Comparison of ENCODE assay signal across 1 cellular context in genomic region chr17:78127240-78127887, GRCh38.
TF ChIP-seq lines count a peak whose summit lies in the region.

No MANE protein-coding gene starts in this region.

TF ChIP-seq in HepG2, 621 proteins besides CTCF, POLR2A, EP300 and RAD21 (continued from another document and continues in another):
- TF ChIP-seq THAP8 (CRISPR knock-in tag; IDR thresholded peaks at IDR 0.05; ENCODE audit: borderline replicate concordance), result no peak
- TF ChIP-seq ZNF446 (CRISPR knock-in tag; IDR thresholded peaks at IDR 0.05), result no peak
- no peak for TF ChIP-seq ZNF224 (CRISPR knock-in tag; IDR thresholded peaks at IDR 0.05)
- no peak for TF ChIP-seq HBP1 (CRISPR knock-in tag; IDR thresholded peaks at IDR 0.05; ENCODE audit: low read depth)
- TF ChIP-seq MIER3 (CRISPR knock-in tag; IDR thresholded peaks at IDR 0.05; ENCODE audit: borderline replicate concordance), result peak; percentile 43; the same call in 1 of the 2 replicates
- TF ChIP-seq HMGXB4 (CRISPR knock-in tag; IDR thresholded peaks at IDR 0.05; ENCODE audit: borderline replicate concordance in 1 of 2, low read depth in 1 of 2), result peak in 1 of 2 experiments; percentile 72; a peak in 3 of 4 replicates
- no peak for TF ChIP-seq ZNF598 (CRISPR knock-in tag; IDR thresholded peaks at IDR 0.05; ENCODE audit: borderline replicate concordance)
- TF ChIP-seq ZNF747 (CRISPR knock-in tag; IDR thresholded peaks at IDR 0.05; ENCODE audit: borderline replicate concordance), result no peak; the same call in 1 of the 2 replicates
- TF ChIP-seq TOE1 (CRISPR knock-in tag; IDR thresholded peaks at IDR 0.05), result no peak
- no peak for TF ChIP-seq ZNF142 (CRISPR knock-in tag; IDR thresholded peaks at IDR 0.05)
- no peak for TF ChIP-seq TERF1 (CRISPR knock-in tag; IDR thresholded peaks at IDR 0.05)
- TF ChIP-seq BORCS8-MEF2B (CRISPR knock-in tag; IDR thresholded peaks at IDR 0.05), result 0 out of 2 replicates have a peak, but pooled peaks have one; percentile 58
- TF ChIP-seq ZNF362 (CRISPR knock-in tag; IDR thresholded peaks at IDR 0.05; ENCODE audit: borderline replicate concordance), result no peak; the same call in 1 of the 2 replicates
- TF ChIP-seq ZNF20 (CRISPR knock-in tag; IDR thresholded peaks at IDR 0.05), result no peak
- TF ChIP-seq HDAC2 (CRISPR knock-in tag; IDR thresholded peaks at IDR 0.05), result peak; percentile 86
- no peak for TF ChIP-seq ZNF18 (CRISPR knock-in tag; IDR thresholded peaks at IDR 0.05; ENCODE audit: insufficient replicate concordance)
- TF ChIP-seq NFRKB (IDR thresholded peaks at IDR 0.05), result no peak
- peak; percentile 76; the same call in 1 of the 2 replicates for TF ChIP-seq HMGXB3 (CRISPR knock-in tag; IDR thresholded peaks at IDR 0.05; ENCODE audit: borderline replicate concordance)
- no peak for TF ChIP-seq ZNF597 (CRISPR knock-in tag; IDR thresholded peaks at IDR 0.05)
- peak; percentile 89; the same call in 1 of the 2 replicates for TF ChIP-seq ZNF784 (CRISPR knock-in tag; IDR thresholded peaks at IDR 0.05; ENCODE audit: borderline replicate concordance)
- TF ChIP-seq ZNF367 (CRISPR knock-in tag; IDR thresholded peaks at IDR 0.05; ENCODE audit: borderline replicate concordance), result no peak
- no peak for TF ChIP-seq ZKSCAN8 (CRISPR knock-in tag; IDR thresholded peaks at IDR 0.05; ENCODE audit: borderline replicate concordance)
- no peak for TF ChIP-seq POLR2AphosphoS2 (IDR thresholded peaks at IDR 0.05; ENCODE audit: low read depth, low read length)
- peak; percentile 89 for TF ChIP-seq RARA (CRISPR knock-in tag; IDR thresholded peaks at IDR 0.05)
- TF ChIP-seq RFXANK (CRISPR knock-in tag; IDR thresholded peaks at IDR 0.05), result peak; percentile 23; the same call in 1 of the 2 replicates
- TF ChIP-seq U2AF1 (optimal IDR thresholded peaks at IDR 0.05; ENCODE audit: low read depth, low read length), result no peak
- TF ChIP-seq ZNF547 (CRISPR knock-in tag; IDR thresholded peaks at IDR 0.05), result no peak; the same call in 1 of the 2 replicates
- TF ChIP-seq LRRFIP1 (CRISPR knock-in tag; conservative IDR thresholded peaks at IDR 0.05), result no peak
- TF ChIP-seq MYNN (CRISPR knock-in tag; IDR thresholded peaks at IDR 0.05; ENCODE audit: low read depth), result no peak
- TF ChIP-seq ZNF7 (CRISPR knock-in tag; IDR thresholded peaks at IDR 0.05), result no peak
- peak; percentile 15; the same call in 1 of the 2 replicates for TF ChIP-seq ZNF329 (CRISPR knock-in tag; IDR thresholded peaks at IDR 0.05; ENCODE audit: low read depth)
- no peak for TF ChIP-seq XBP1 (CRISPR knock-in tag; IDR thresholded peaks at IDR 0.05)
- no peak for TF ChIP-seq ZNF274 (CRISPR knock-in tag; IDR thresholded peaks at IDR 0.05)
